ENCODE assay signal across 22 cellular contexts in genomic region chr18:78703297-78703696, GRCh38.
"Had no signal": no experiment of that assay in that cellular context is flagged by ENCODE, and none has a peak within 500 bp of the region (broad histone marks: within the 10 kb centered on the region; RNA-seq: fewer than 3 reads in every experiment).

No MANE protein-coding gene starts in this region.

- H3K36me3 ChIP-seq: heart left ventricle, left ventricle myocardium inferior, lower lobe of right lung, neutrophil, sigmoid colon, tibial nerve, upper lobe of right lung had no signal

- DNase-seq: effector memory CD4-positive, alpha-beta T cell; heart left ventricle; immature natural killer cell; left cardiac atrium; left ventricle myocardium inferior; lower lobe of right lung; mesenchymal stem cell; naive B cell; psoas muscle; retina; stimulated activated CD4-positive, alpha-beta T cell treated with anti-CD3 and anti-CD28 coated beads, Interleukin-2, amount 100 ng/mL, for 24 hours; stimulated activated CD4-positive, alpha-beta T cell treated with anti-CD3 and anti-CD28 coated beads, Interleukin-4, amount 100 ng/mL, for 4 hours; stimulated activated naive B cell treated with anti-CD40 and anti-IgM and Interleukin-4, amounts not matched to agents 10 μg/mL and 1 μg/mL and 100 μg/mL, for 72 hours; stimulated activated naive CD8-positive, alpha-beta T cell treated with anti-CD3 and anti-CD28 coated beads, Interleukin-15, amount 100 ng/mL, for 72 hours; testis; upper lobe of right lung had no signal

- H3K36me3 Mint-ChIP-seq: immature natural killer cell; stimulated activated naive B cell treated with anti-CD40 and anti-IgM and Interleukin-4, amounts not matched to agents 10 μg/mL and 1 μg/mL and 100 μg/mL, for 72 hours had no signal

- H3K4me1 ChIP-seq: heart left ventricle, left ventricle myocardium inferior, lower lobe of right lung, psoas muscle, sigmoid colon, testis, tibial nerve, upper lobe of right lung had no signal

- ATAC-seq: esophagus mucosa; heart left ventricle; left cardiac atrium; lower lobe of right lung; psoas muscle; stimulated activated naive B cell treated with anti-CD40 and anti-IgM and Interleukin-4, amounts not matched to agents 10 μg/mL and 1 μg/mL and 100 μg/mL, for 72 hours; stimulated activated naive CD8-positive, alpha-beta T cell treated with anti-CD3 and anti-CD28 coated beads, Interleukin-15, amount 100 ng/mL, for 72 hours had no signal

- H3K27ac ChIP-seq: heart left ventricle, left ventricle myocardium inferior, lower lobe of right lung, neutrophil, psoas muscle, sigmoid colon, skin epidermis, testis, tibial nerve, upper lobe of right lung had no signal

- H3K4me1 Mint-ChIP-seq: immature natural killer cell; nephron; stimulated activated naive B cell treated with anti-CD40 and anti-IgM and Interleukin-4, amounts not matched to agents 10 μg/mL and 1 μg/mL and 100 μg/mL, for 72 hours; stimulated activated naive CD8-positive, alpha-beta T cell treated with anti-CD3 and anti-CD28 coated beads, Interleukin-15, amount 100 ng/mL, for 72 hours had no signal

- H3K4me3 ChIP-seq: heart left ventricle, left ventricle myocardium inferior, lower lobe of right lung, psoas muscle, sigmoid colon, skin epidermis, testis, tibial nerve, upper lobe of right lung had no signal

- H3K27me3 ChIP-seq: neutrophil, testis, upper lobe of right lung had no signal

- H3K27ac Mint-ChIP-seq: immature natural killer cell; naive B cell; nephron; stimulated activated naive B cell treated with anti-CD40 and anti-IgM and Interleukin-4, amounts not matched to agents 10 μg/mL and 1 μg/mL and 100 μg/mL, for 72 hours; stimulated activated naive CD8-positive, alpha-beta T cell treated with anti-CD3 and anti-CD28 coated beads, Interleukin-15, amount 100 ng/mL, for 72 hours had no signal

- H3K9me3 ChIP-seq: neutrophil, testis had no signal

- H3K4me3 Mint-ChIP-seq: immature natural killer cell; naive B cell; nephron; stimulated activated naive B cell treated with anti-CD40 and anti-IgM and Interleukin-4, amounts not matched to agents 10 μg/mL and 1 μg/mL and 100 μg/mL, for 72 hours; stimulated activated naive CD8-positive, alpha-beta T cell treated with anti-CD3 and anti-CD28 coated beads, Interleukin-15, amount 100 ng/mL, for 72 hours had no signal
